ENCODE assay signal across 16 cellular contexts in genomic region chr6:39296745-39297640, GRCh38. TPM values are rescaled to one million over a fixed set of nuclear protein-coding genes. Genes with fewer than 3 reads are reported as not detected.
DNase-seq lines count a peak whose midpoint lies in the region; ATAC-seq and TF ChIP-seq lines count a peak whose summit lies in the region.
"Had no signal": no experiment of that assay in that cellular context is flagged by ENCODE, and none has a peak within 500 bp of the region (broad histone marks: within the 10 kb centered on the region; RNA-seq: fewer than 3 reads in every experiment).

No MANE protein-coding gene starts in this region.

- H3K4me3 Mint-ChIP-seq in glutamatergic neuron (ENCODE audit: unreplicated experiment): no peak overlapping the region
- no peak overlapping the region for H3K4me3 Mint-ChIP-seq in neural crest cell
- H3K4me3 Mint-ChIP-seq: naive thymus-derived CD4-positive, alpha-beta T cell had no signal

- H3K27me3 Mint-ChIP-seq in glutamatergic neuron (ENCODE audit: unreplicated experiment) (peaks cover 2% of the 10 kb centered on the region), neural crest cell (ENCODE audit: low read depth) (peaks cover 8% of the 10 kb centered on the region)

- no peak overlapping the region for H3K4me3 ChIP-seq in upper lobe of right lung
- H3K4me3 ChIP-seq: vagina had no signal

- H3K36me3 Mint-ChIP-seq in glutamatergic neuron (ENCODE audit: unreplicated experiment) (peaks cover 4% of the 10 kb centered on the region), neural crest cell (ENCODE audit: low read depth) (no peaks in the 10 kb centered on the region)
- H3K36me3 Mint-ChIP-seq: naive thymus-derived CD4-positive, alpha-beta T cell had no signal

- H3K27me3 ChIP-seq in upper lobe of right lung: no peaks in the 10 kb centered on the region
- H3K27me3 ChIP-seq: vagina had no signal

- ATAC-seq in upper lobe of right lung (peak; percentile 20), HG03342 (IDR thresholded peaks at IDR 0.05; ENCODE audit: unreplicated experiment) (no peak), HG03196 (IDR thresholded peaks at IDR 0.05; ENCODE audit: unreplicated experiment) (no peak), GM18498 (IDR thresholded peaks at IDR 0.05; ENCODE audit: unreplicated experiment) (no peak)
- ATAC-seq: left colon; naive thymus-derived CD4-positive, alpha-beta T cell had no signal

- DNase-seq in SK-N-DZ (ENCODE audit: low spot score) (peak; percentile 16), glutamatergic neuron (peak; percentile 40), neural crest cell (ENCODE audit: low read depth, low spot score) (no peak), upper lobe of right lung (no peak)
- DNase-seq: activated CD4-positive, alpha-beta T cell treated with anti-CD3 and anti-CD28 coated beads, Interleukin-2, amount 50 U/mL, for 48 hours; DMS79 treated with DMSO at 0.1 percent for 48 hours; left colon; naive thymus-derived CD4-positive, alpha-beta T cell; NCI-H1436 had no signal

- H3K27ac ChIP-seq in upper lobe of right lung: no peak overlapping the region
- H3K27ac ChIP-seq: KMS-11, vagina had no signal

- H3K4me1 ChIP-seq in upper lobe of right lung: peaks cover 3% of the 10 kb centered on the region

- no peak overlapping the region for H3K27ac Mint-ChIP-seq in glutamatergic neuron (ENCODE audit: unreplicated experiment)
- peak overlapping the region; percentile 53 for H3K27ac Mint-ChIP-seq in neural crest cell (ENCODE audit: unreplicated experiment)
- H3K27ac Mint-ChIP-seq: naive thymus-derived CD4-positive, alpha-beta T cell had no signal

- H3K9me3 ChIP-seq in upper lobe of right lung: no peaks in the 10 kb centered on the region
- H3K9me3 ChIP-seq: vagina had no signal

- peaks cover 4% of the 10 kb centered on the region for H3K4me1 Mint-ChIP-seq in glutamatergic neuron (ENCODE audit: low read depth, unreplicated experiment)
- H3K4me1 Mint-ChIP-seq in neural crest cell: peaks cover 26% of the 10 kb centered on the region
- H3K4me1 Mint-ChIP-seq: naive thymus-derived CD4-positive, alpha-beta T cell had no signal

- H3K9me3 Mint-ChIP-seq in glutamatergic neuron (ENCODE audit: unreplicated experiment) (peaks cover 2% of the 10 kb centered on the region), neural crest cell (no peaks in the 10 kb centered on the region)
- H3K9me3 Mint-ChIP-seq: naive thymus-derived CD4-positive, alpha-beta T cell had no signal

- no peak for TF ChIP-seq CTCF in glutamatergic neuron (IDR thresholded peaks at IDR 0.05; ENCODE audit: partially characterized antibody, unreplicated experiment)
- no peak for TF ChIP-seq CTCF in neural crest cell (conservative IDR thresholded peaks at IDR 0.05)
- no peak for TF ChIP-seq CTCF in upper lobe of right lung (IDR thresholded peaks at IDR 0.05)

- intact Hi-C loops in upper lobe of right lung (cut with DNase I): no loop called here

- no peaks in the 10 kb centered on the region for H3K36me3 ChIP-seq in upper lobe of right lung
- H3K36me3 ChIP-seq: vagina had no signal

RNA-seq across cellular contexts. Expression of gene KCNK17, which starts 17.2 kb away (rescaled TPM):
- polyA plus RNA-seq in SK-N-DZ (2014; cell fraction: cytosol; rRNA removed): not detected in 2 replicates
- not detected in 2 replicates for polyA plus RNA-seq in SK-N-DZ (2014; cell fraction: nucleus; rRNA removed)
- total RNA-seq in glutamatergic neuron (ENCODE audit: unreplicated experiment) (not detected), neural crest cell (1.2 and 1.6 TPM in 2 replicates), upper lobe of right lung (3.7 TPM)
- total RNA-seq: NCI-H460, vagina had no signal
- polyA plus RNA-seq: naive thymus-derived CD4-positive, alpha-beta T cell had no signal

RNA-seq across cellular contexts. Expression of gene KCNK16, which starts 25.5 kb away (rescaled TPM):
- not detected in 2 replicates for polyA plus RNA-seq in SK-N-DZ (2014; cell fraction: cytosol; rRNA removed)
- not detected in 2 replicates for polyA plus RNA-seq in SK-N-DZ (2014; cell fraction: nucleus; rRNA removed)
- not detected for total RNA-seq in glutamatergic neuron (ENCODE audit: unreplicated experiment)
- total RNA-seq in neural crest cell: not detected in 2 replicates
- total RNA-seq in upper lobe of right lung: not detected
- total RNA-seq: left colon; naive thymus-derived CD4-positive, alpha-beta T cell; NCI-H460; skeletal muscle tissue; vagina had no signal
- polyA plus RNA-seq: naive thymus-derived CD4-positive, alpha-beta T cell had no signal

Comparison
In these comparisons a context has a peak if more than half of its experiments do, and no peak if none do; other contexts are left out.
1. DNase-seq: peak in SK-N-DZ (single experiment) and glutamatergic neuron (single experiment); none in neural crest cell (single experiment) and upper lobe of right lung (single experiment).